ENCODE assay signal across 34 cellular contexts in genomic region chr11:118272001-118272400, GRCh38. TPM values are rescaled to one million over a fixed set of nuclear protein-coding genes. Genes with fewer than 3 reads are reported as not detected.
"Had no signal": no experiment of that assay in that cellular context is flagged by ENCODE, and none has a peak within 500 bp of the region (broad histone marks: within the 10 kb centered on the region; RNA-seq: fewer than 3 reads in every experiment).

No MANE protein-coding gene starts in this region.

- H3K4me1 ChIP-seq: gastrocnemius medialis had no signal

- H3K27ac Mint-ChIP-seq: activated CD4-positive, alpha-beta memory T cell treated with anti-CD3 and anti-CD28 coated beads for 36 hours; activated CD4-positive, alpha-beta T cell treated with anti-CD3 and anti-CD28 coated beads for 36 hours; activated CD4-positive, alpha-beta T cell treated with anti-CD3 and anti-CD28 coated beads, Interleukin-2, amount 10 ng/mL, durations not matched to agents 24 days and 14 days; activated CD8-positive, alpha-beta memory T cell treated with anti-CD3 and anti-CD28 coated beads, Interleukin-2, amount 10 ng/mL, durations not matched to agents 7 days and 5 days; activated CD8-positive, alpha-beta T cell treated with anti-CD3 and anti-CD28 coated beads, Interleukin-2, amount 10 ng/mL, durations not matched to agents 7 days and 5 days; activated naive CD4-positive, alpha-beta T cell treated with anti-CD3 and anti-CD28 coated beads, Interleukin-2, amount 10 ng/mL, durations not matched to agents 7 days and 5 days; activated naive CD8-positive, alpha-beta T cell; activated T-helper 1 cell treated with anti-CD3 and anti-CD28 coated beads, Interleukin-12 subunit alpha, Interleukin-12 subunit beta, Interleukin-2, Interleukin-4 antibody, amounts not matched to agents 30 ng/mL and 10 ng/mL and 1 ng/mL, durations not matched to agents 14 hours and 24 hours and 36 hours; activated T-helper 2 cell treated with anti-CD3 and anti-CD28 coated beads, Interferon-gamma antibody, Interleukin-2, Interleukin-4, amounts not matched to agents 10 μg/mL and 5 μg/mL and 100 μg/mL, durations not matched to agents 14 hours and 24 hours and 36 hours; effector memory CD8-positive, alpha-beta T cell had no signal

- H3K27ac ChIP-seq: brain microvascular endothelial cell, esophagus muscularis mucosa, foreskin keratinocyte, gastrocnemius medialis, heart left ventricle had no signal

- H3K4me3 Mint-ChIP-seq: activated CD4-positive, alpha-beta memory T cell treated with anti-CD3 and anti-CD28 coated beads for 36 hours; activated CD4-positive, alpha-beta T cell treated with anti-CD3 and anti-CD28 coated beads for 36 hours; activated CD4-positive, alpha-beta T cell treated with anti-CD3 and anti-CD28 coated beads, Interleukin-2, amount 10 ng/mL, durations not matched to agents 24 days and 14 days; activated CD8-positive, alpha-beta memory T cell treated with anti-CD3 and anti-CD28 coated beads, Interleukin-2, amount 10 ng/mL, durations not matched to agents 7 days and 5 days; activated CD8-positive, alpha-beta T cell treated with anti-CD3 and anti-CD28 coated beads, Interleukin-2, amount 10 ng/mL, durations not matched to agents 7 days and 5 days; activated naive CD4-positive, alpha-beta T cell treated with anti-CD3 and anti-CD28 coated beads, Interleukin-2, amount 10 ng/mL, durations not matched to agents 7 days and 5 days; activated naive CD8-positive, alpha-beta T cell; activated T-helper 1 cell treated with anti-CD3 and anti-CD28 coated beads, Interleukin-12 subunit alpha, Interleukin-12 subunit beta, Interleukin-2, Interleukin-4 antibody, amounts not matched to agents 30 ng/mL and 10 ng/mL and 1 ng/mL, durations not matched to agents 14 hours and 24 hours and 36 hours; central memory CD8-positive, alpha-beta T cell; effector memory CD8-positive, alpha-beta T cell had no signal

- H3K9me3 Mint-ChIP-seq: activated CD4-positive, alpha-beta memory T cell treated with anti-CD3 and anti-CD28 coated beads for 36 hours; activated naive CD4-positive, alpha-beta T cell treated with anti-CD3 and anti-CD28 coated beads, Interleukin-2, amount 10 ng/mL, durations not matched to agents 7 days and 5 days; activated T-helper 1 cell treated with anti-CD3 and anti-CD28 coated beads, Interleukin-12 subunit alpha, Interleukin-12 subunit beta, Interleukin-2, Interleukin-4 antibody, amounts not matched to agents 30 ng/mL and 10 ng/mL and 1 ng/mL, durations not matched to agents 14 hours and 24 hours and 36 hours; activated T-helper 2 cell treated with anti-CD3 and anti-CD28 coated beads, Interferon-gamma antibody, Interleukin-2, Interleukin-4, amounts not matched to agents 10 μg/mL and 5 μg/mL and 100 μg/mL, durations not matched to agents 14 hours and 24 hours and 36 hours; central memory CD8-positive, alpha-beta T cell; effector memory CD8-positive, alpha-beta T cell had no signal

- H3K4me3 ChIP-seq: esophagus muscularis mucosa, gastrocnemius medialis, heart left ventricle had no signal

- H3K4me1 Mint-ChIP-seq: central memory CD8-positive, alpha-beta T cell had no signal

- H3K27me3 Mint-ChIP-seq: activated CD4-positive, alpha-beta memory T cell treated with anti-CD3 and anti-CD28 coated beads for 36 hours; activated CD4-positive, alpha-beta T cell treated with anti-CD3 and anti-CD28 coated beads for 36 hours; activated naive CD8-positive, alpha-beta T cell; central memory CD8-positive, alpha-beta T cell; effector memory CD8-positive, alpha-beta T cell had no signal

- H3K27me3 ChIP-seq: brain microvascular endothelial cell, foreskin keratinocyte had no signal

- H3K36me3 Mint-ChIP-seq: activated CD4-positive, alpha-beta memory T cell treated with anti-CD3 and anti-CD28 coated beads for 36 hours; activated CD8-positive, alpha-beta memory T cell treated with anti-CD3 and anti-CD28 coated beads, Interleukin-2, amount 10 ng/mL, durations not matched to agents 7 days and 5 days; activated naive CD4-positive, alpha-beta T cell treated with anti-CD3 and anti-CD28 coated beads, Interleukin-2, amount 10 ng/mL, durations not matched to agents 7 days and 5 days; activated naive CD8-positive, alpha-beta T cell had no signal

- H3K9me3 ChIP-seq: esophagus muscularis mucosa, gastrocnemius medialis, heart left ventricle had no signal

- H3K36me3 ChIP-seq: brain microvascular endothelial cell, esophagus muscularis mucosa, gastrocnemius medialis, heart left ventricle had no signal

- DNase-seq: activated CD4-positive, alpha-beta memory T cell treated with anti-CD3 and anti-CD28 coated beads for 36 hours; activated CD4-positive, alpha-beta T cell treated with anti-CD3 and anti-CD28 coated beads for 36 hours; activated CD4-positive, alpha-beta T cell treated with anti-CD3 and anti-CD28 coated beads, Interleukin-2, amount 10 ng/mL, durations not matched to agents 24 days and 14 days; activated CD4-positive, CD25-positive, alpha-beta regulatory T cell; activated CD4-positive, CD25-positive, alpha-beta regulatory T cell treated with anti-CD3 and anti-CD28 coated beads, Interleukin-2, amount 50 U/mL, for 72 hours; activated CD8-positive, alpha-beta memory T cell treated with anti-CD3 and anti-CD28 coated beads, Interleukin-2, amount 10 ng/mL, durations not matched to agents 7 days and 5 days; activated CD8-positive, alpha-beta memory T cell treated with anti-CD3 and anti-CD28 coated beads, Interleukin-2, amount 50 U/mL, for 4 hours; activated CD8-positive, alpha-beta T cell treated with anti-CD3 and anti-CD28 coated beads, Interleukin-2, amount 10 ng/mL, durations not matched to agents 7 days and 5 days; activated effector memory CD4-positive, alpha-beta T cell treated with anti-CD3 and anti-CD28 coated beads, Interleukin-2, amount 50 U/mL, for 16 hours; activated naive CD4-positive, alpha-beta T cell treated with anti-CD3 and anti-CD28 coated beads, Interleukin-2, amount 10 ng/mL, durations not matched to agents 7 days and 5 days; activated T-cell treated with anti-CD3 and anti-CD28 coated beads, Interleukin-2, amount 50 U/mL, for 1 hour; activated T-cell treated with anti-CD3 and anti-CD28 coated beads, Interleukin-2, amount 50 U/mL, for 48 hours; amniotic stem cell; anterior cingulate cortex; brain microvascular endothelial cell; cortex of kidney; dermis blood vessel endothelial cell; effector CD4-positive, alpha-beta T cell; effector memory CD8-positive, alpha-beta T cell; erythroblast; foreskin keratinocyte; gastrocnemius medialis; glutamatergic neuron; heart left ventricle; T-helper 1 cell; T-helper 2 cell had no signal

RNA-seq across cellular contexts. Expression of gene CD3E, which starts 32.5 kb away (rescaled TPM):
- total RNA-seq: astrocyte, bronchial epithelial cell, cerebellum, dermis blood vessel endothelial cell, foreskin keratinocyte had no signal
- polyA plus RNA-seq: foreskin keratinocyte had no signal

RNA-seq across cellular contexts. Expression of gene JAML, which starts 47.2 kb away (rescaled TPM):
- total RNA-seq: astrocyte, bronchial epithelial cell, foreskin keratinocyte had no signal
- polyA plus RNA-seq: foreskin keratinocyte had no signal
